In genomic region chr3:60742606-60743145, GRCh38 we compare ENCODE assay signal across 9 cellular contexts.
DNase-seq lines count a peak whose midpoint lies in the region; ATAC-seq and TF ChIP-seq lines count a peak whose summit lies in the region.
"Had no signal": no experiment of that assay in that cellular context is flagged by ENCODE, and none has a peak within 500 bp of the region (broad histone marks: within the 10 kb centered on the region; RNA-seq: fewer than 3 reads in every experiment).

No MANE protein-coding gene starts in this region.

- intact Hi-C loops in left colon (cut with DNase I, micrococcal nuclease), result no loop called here

- H3K4me3 ChIP-seq in LNCaP clone FGC (ENCODE audit: low read depth, low read length), result no peak overlapping the region
- H3K4me3 ChIP-seq in cardiac fibroblast (replicated peaks in 1 of 2; ENCODE audit: low read depth in 2 of 2, low read length in 2 of 2), result no peak overlapping the region

- DNase-seq in LNCaP clone FGC (ENCODE audit: low read depth) (no peak), cardiac fibroblast (ENCODE audit: low read depth in 2 of 2) (peak; percentile 17 to 64), left kidney (ENCODE audit: low read depth, low spot score) (peak; percentile 63), left colon (no peak), cerebellum (ENCODE audit: low spot score) (no peak)
- DNase-seq: NCI-H2171 had no signal

- ATAC-seq in HG02588 (IDR thresholded peaks at IDR 0.05; ENCODE audit: unreplicated experiment) (no peak), left colon (no peak), GM18505 (IDR thresholded peaks at IDR 0.05; ENCODE audit: unreplicated experiment) (no peak)

- peak; percentile 60 for TF ChIP-seq CTCF in C4-2B (conservative IDR thresholded peaks at IDR 0.05)
- peak; percentile 67 for TF ChIP-seq CTCF in LNCaP clone FGC (IDR thresholded peaks at IDR 0.05; ENCODE audit: control insufficient read depth, extremely low read depth, insufficient read depth)
- peak; percentile 40 for TF ChIP-seq CTCF in cardiac fibroblast (IDR thresholded peaks at IDR 0.05; ENCODE audit: low read depth, low read length)

- no peak for TF ChIP-seq POLR2A in GM18505 (IDR thresholded peaks at IDR 0.05; ENCODE audit: borderline replicate concordance, extremely low read depth, insufficient read depth, insufficient read length)

- H3K27ac ChIP-seq in C4-2B, result no peak overlapping the region

Comparison
In these comparisons a context has a peak if more than half of its experiments do, and no peak if none do; other contexts are left out.
1. DNase-seq: peak in cardiac fibroblast (2 of 2) and left kidney (single experiment); none in LNCaP clone FGC (single experiment), left colon (0 of 2) and cerebellum (single experiment).
2. Peak in every context shown above with its lines, with median percentiles within 50 percentile points of each other: CTCF ChIP-seq.